Comparison of ENCODE assay signal across 15 cellular contexts in genomic region chr12:124494751-124495129, GRCh38.
"Had no signal": no experiment of that assay in that cellular context is flagged by ENCODE, and none has a peak within 500 bp of the region (broad histone marks: within the 10 kb centered on the region; RNA-seq: fewer than 3 reads in every experiment).

No MANE protein-coding gene starts in this region.

- H3K27ac ChIP-seq: epithelial cell of prostate, thoracic aorta had no signal

- H3K9me3 ChIP-seq: gastroesophageal sphincter, left ventricle myocardium inferior, thoracic aorta had no signal

- H3K27me3 Mint-ChIP-seq: stimulated activated naive CD8-positive, alpha-beta T cell treated with anti-CD3 and anti-CD28 coated beads, Interleukin-15, Interleukin-2, amounts not matched to agents 100 ng/mL and 50 ng/mL, for 24 hours had no signal

- H3K4me3 ChIP-seq: gastroesophageal sphincter, left ventricle myocardium inferior, thoracic aorta had no signal

- ATAC-seq: gastroesophageal sphincter had no signal

- FAIRE-seq: kidney, urothelium cell line had no signal

- DNase-seq: activated CD4-positive, alpha-beta T cell treated with anti-CD3 and anti-CD28 coated beads, Interleukin-2, amount 50 U/mL, for 4 hours; activated CD4-positive, CD25-positive, alpha-beta regulatory T cell treated with anti-CD3 and anti-CD28 coated beads, Interleukin-2, amount 50 U/mL, for 72 hours; activated gamma-delta T cell treated with Interleukin-2 at 50 U/mL for 16 hours; central memory CD4-positive, alpha-beta T cell; effector memory CD4-positive, alpha-beta T cell; left ventricle myocardium inferior; mesendoderm; stimulated activated CD4-positive, alpha-beta T cell treated with anti-CD3 and anti-CD28 coated beads, Interleukin-12 subunit alpha, Interleukin-12 subunit beta, amount 100 ng/mL, for 4 hours had no signal

- H3K9me3 Mint-ChIP-seq: activated T-cell treated with anti-CD3 and anti-CD28 coated beads, Interleukin-2, amount 50 U/mL, for 72 hours; stimulated activated naive CD8-positive, alpha-beta T cell treated with anti-CD3 and anti-CD28 coated beads, Interleukin-15, Interleukin-2, amounts not matched to agents 100 ng/mL and 50 ng/mL, for 24 hours had no signal

- H3K27me3 ChIP-seq: gastroesophageal sphincter had no signal
